Comparison of ENCODE assay signal across 20 cellular contexts in genomic region chr1:9373614-9374013, GRCh38.
DNase-seq lines count a peak whose midpoint lies in the region; ATAC-seq and TF ChIP-seq lines count a peak whose summit lies in the region.
"Had no signal": no experiment of that assay in that cellular context is flagged by ENCODE, and none has a peak within 500 bp of the region (broad histone marks: within the 10 kb centered on the region; RNA-seq: fewer than 3 reads in every experiment).

No MANE protein-coding gene starts in this region.

- H3K27ac ChIP-seq in C4-2B: peak overlapping the region; percentile 17; the same call in 1 of the 2 replicates
- H3K27ac ChIP-seq: epithelial cell of prostate, heart right ventricle, psoas muscle, VCaP had no signal

- peaks cover 6% of the 10 kb centered on the region for H3K36me3 Mint-ChIP-seq in osteocyte (ENCODE audit: unreplicated experiment)

- ATAC-seq in esophagus mucosa: peak; percentile 29
- ATAC-seq in HG03460 (IDR thresholded peaks at IDR 0.05; ENCODE audit: unreplicated experiment): no peak
- ATAC-seq in GM18498 (IDR thresholded peaks at IDR 0.05; ENCODE audit: unreplicated experiment): no peak
- ATAC-seq in GM19397 (IDR thresholded peaks at IDR 0.05; ENCODE audit: unreplicated experiment): no peak
- ATAC-seq: heart right ventricle, psoas muscle had no signal

- no peak overlapping the region for H3K4me3 ChIP-seq in NB4 (ENCODE audit: low read depth, low read length)
- H3K4me3 ChIP-seq: heart right ventricle, Peyer's patch, psoas muscle had no signal

- peaks cover 75% of the 10 kb centered on the region for H3K4me1 Mint-ChIP-seq in osteocyte (ENCODE audit: unreplicated experiment)

- DNase-seq in NB4 (ENCODE audit: low read depth) (peak; percentile 26), osteocyte (ENCODE audit: extremely low spot score, unreplicated experiment) (no peak), posterior vena cava (ENCODE audit: low spot score) (no peak)
- DNase-seq: activated effector memory CD4-positive, alpha-beta T cell treated with anti-CD3 and anti-CD28 coated beads, Interleukin-2, amount 50 U/mL, for 16 hours; AML-193; amygdala; DMS 273 treated with DMSO at 0.1 percent for 48 hours; heart right ventricle; NCI-H1694 treated with DMSO at 0.1 percent for 48 hours; NCI-H524 treated with DMSO at 0.1 percent for 48 hours; Peyer's patch; psoas muscle; SW 1271 had no signal

- H3K27ac Mint-ChIP-seq in osteocyte (ENCODE audit: unreplicated experiment): peak overlapping the region; percentile 71

- intact Hi-C loops in posterior vena cava (cut with DNase I): no loop called here

- no peak for TF ChIP-seq POLR2A in NB4 (IDR thresholded peaks at IDR 0.05; ENCODE audit: extremely low read depth, insufficient read length)

- no peak overlapping the region for H3K4me3 Mint-ChIP-seq in osteocyte (ENCODE audit: unreplicated experiment)

- TF ChIP-seq CTCF in C4-2B (conservative IDR thresholded peaks at IDR 0.05) (no peak), NB4 (IDR thresholded peaks at IDR 0.05; ENCODE audit: low read depth, low read length) (no peak), osteocyte (IDR thresholded peaks at IDR 0.05) (no peak)

- no peaks in the 10 kb centered on the region for H3K27me3 Mint-ChIP-seq in osteocyte (ENCODE audit: unreplicated experiment)

- H3K9me3 Mint-ChIP-seq in osteocyte (ENCODE audit: unreplicated experiment): no peaks in the 10 kb centered on the region
